In genomic region chr14:91126761-91127160, GRCh38 we compare ENCODE assay signal across 22 cellular contexts. TPM values are rescaled to one million over a fixed set of nuclear protein-coding genes. Genes with fewer than 3 reads are reported as not detected.
DNase-seq lines count a peak whose midpoint lies in the region; ATAC-seq and TF ChIP-seq lines count a peak whose summit lies in the region.
"Had no signal": no experiment of that assay in that cellular context is flagged by ENCODE, and none has a peak within 500 bp of the region (broad histone marks: within the 10 kb centered on the region; RNA-seq: fewer than 3 reads in every experiment).

No MANE protein-coding gene starts in this region.

- BruUV-seq in Caco-2 (replicated peaks; lab: Mats Ljungman, UMichigan) = no TSS peak

- H3K4me3 Mint-ChIP-seq in Caco-2 (ENCODE audit: unreplicated experiment) = no peak overlapping the region
- H3K4me3 Mint-ChIP-seq in naive thymus-derived CD8-positive, alpha-beta T cell = no peak overlapping the region
- H3K4me3 Mint-ChIP-seq: activated naive CD8-positive, alpha-beta T cell treated with anti-CD3 and anti-CD28 coated beads for 36 hours; CD4-positive, alpha-beta T cell; dendritic cell treated with granulocyte-macrophage colony-stimulating factor and Interleukin-4, amounts not matched to agents 40 ng/mL and 50 ng/mL, for 4 days; stimulated activated naive CD8-positive, alpha-beta T cell treated with anti-CD3 and anti-CD28 coated beads, Interleukin-15, Interleukin-2, amounts not matched to agents 100 ng/mL and 50 ng/mL, for 24 hours had no signal

- H3K9me3 ChIP-seq in Caco-2 (no peaks in the 10 kb centered on the region), right atrium auricular region (no peaks in the 10 kb centered on the region), skeletal muscle tissue (ENCODE audit: control insufficient read depth in 3 of 3, low read length in 3 of 3) (no peaks in the 10 kb centered on the region), Peyer's patch (no peaks in the 10 kb centered on the region)
- H3K9me3 ChIP-seq: HAP-1, left lung, vagina had no signal

- DNase-seq in Caco-2 = no peak
- DNase-seq in right atrium auricular region (ENCODE audit: low spot score) = no peak
- DNase-seq in Peyer's patch = no peak
- DNase-seq in omental fat pad (ENCODE audit: low spot score) = no peak
- no peak for DNase-seq in naive thymus-derived CD8-positive, alpha-beta T cell
- DNase-seq: activated naive CD8-positive, alpha-beta T cell treated with anti-CD3 and anti-CD28 coated beads for 36 hours; CD4-positive, alpha-beta T cell; glutamatergic neuron; NCI-H1694; NCI-H82; nucleus accumbens; stimulated activated CD4-positive, alpha-beta T cell treated with anti-CD3 and anti-CD28 coated beads, Interleukin-1b, Interleukin-23, amount 100 ng/mL, for 48 hours had no signal

- H3K9me3 Mint-ChIP-seq in Caco-2 (ENCODE audit: unreplicated experiment) = no peaks in the 10 kb centered on the region
- peaks cover 0 to 3% (median 0%) of the 10 kb centered on the region in 9 donors for H3K9me3 Mint-ChIP-seq in naive thymus-derived CD8-positive, alpha-beta T cell
- H3K9me3 Mint-ChIP-seq: CD4-positive, alpha-beta T cell; dendritic cell treated with granulocyte-macrophage colony-stimulating factor and Interleukin-4, amounts not matched to agents 40 ng/mL and 50 ng/mL, for 4 days; IgD-negative memory B cell; stimulated activated naive CD8-positive, alpha-beta T cell treated with anti-CD3 and anti-CD28 coated beads, Interleukin-15, Interleukin-2, amounts not matched to agents 100 ng/mL and 50 ng/mL, for 24 hours had no signal

- H3K36me3 Mint-ChIP-seq in Caco-2 (ENCODE audit: insufficient read depth, unreplicated experiment) = peaks cover 35% of the 10 kb centered on the region
- H3K36me3 Mint-ChIP-seq in naive thymus-derived CD8-positive, alpha-beta T cell = peaks cover 0 to 65% (median 33%) of the 10 kb centered on the region in 3 donors

- no peak for TF ChIP-seq POLR2A in Peyer's patch (IDR thresholded peaks at IDR 0.05)

- H3K27me3 ChIP-seq in Caco-2 (replicated peaks; ENCODE audit: control insufficient read depth, insufficient read depth, low read length) (no peaks in the 10 kb centered on the region), right atrium auricular region (no peaks in the 10 kb centered on the region), skeletal muscle tissue (ENCODE audit: control insufficient read depth in 3 of 3, insufficient read depth in 3 of 3, low read length in 3 of 3) (no peaks in the 10 kb centered on the region), Peyer's patch (no peaks in the 10 kb centered on the region)
- H3K27me3 ChIP-seq: left lung, vagina had no signal

- POLR2A ChIA-PET in Caco-2 (lab: Charles Lee) = no interaction called here
- POLR2A ChIA-PET in naive thymus-derived CD8-positive, alpha-beta T cell (lab: Charles Lee) = interaction anchor here (0.6 to 1.2 kb wide), 4 partner anchors 12 to 225 kb away, joined by 3 to 6 read pairs (median 3); partner anchors contain the start of gene RPS6KA5

- H3K4me1 ChIP-seq in Caco-2 (peaks cover 7% of the 10 kb centered on the region; the same call in 1 of the 2 replicates), right atrium auricular region (peaks cover 0 to 28% of the 10 kb centered on the region in 2 donors), skeletal muscle tissue (ENCODE audit: control insufficient read depth in 3 of 3, insufficient read depth in 3 of 3, low read length in 3 of 3) (peaks cover 30 to 47% (median 39%) of the 10 kb centered on the region in 3 donors), Peyer's patch (peaks cover 0 to 13% (median 0%) of the 10 kb centered on the region in 4 donors)
- H3K4me1 ChIP-seq: HAP-1 had no signal

- ATAC-seq in omental fat pad (ENCODE audit: low FRiP score) = no peak
- no peak for ATAC-seq in naive thymus-derived CD8-positive, alpha-beta T cell
- ATAC-seq in GM19023 (IDR thresholded peaks at IDR 0.05; ENCODE audit: unreplicated experiment) = no peak

- no peaks in the 10 kb centered on the region for H3K4me1 Mint-ChIP-seq in Caco-2 (ENCODE audit: low read depth, unreplicated experiment)
- H3K4me1 Mint-ChIP-seq in naive thymus-derived CD8-positive, alpha-beta T cell = peaks cover 8 to 42% (median 27%) of the 10 kb centered on the region in 4 donors

- H3K27me3 Mint-ChIP-seq in Caco-2 (ENCODE audit: insufficient read depth, unreplicated experiment) = no peaks in the 10 kb centered on the region
- H3K27me3 Mint-ChIP-seq in naive thymus-derived CD8-positive, alpha-beta T cell = no peaks in the 10 kb centered on the region
- H3K27me3 Mint-ChIP-seq: activated naive CD8-positive, alpha-beta T cell treated with anti-CD3 and anti-CD28 coated beads for 36 hours; CD4-positive, alpha-beta T cell; dendritic cell treated with granulocyte-macrophage colony-stimulating factor and Interleukin-4, amounts not matched to agents 40 ng/mL and 50 ng/mL, for 4 days; IgD-negative memory B cell; stimulated activated naive CD8-positive, alpha-beta T cell treated with anti-CD3 and anti-CD28 coated beads, Interleukin-15, Interleukin-2, amounts not matched to agents 100 ng/mL and 50 ng/mL, for 24 hours had no signal

- no peak overlapping the region for H3K9ac ChIP-seq in skeletal muscle tissue (ENCODE audit: low read depth in 1 of 3, low read length in 3 of 3)

- CTCF ChIA-PET in Caco-2 (lab: Charles Lee) = no interaction called here

- H3K4me3 ChIP-seq in Caco-2 (ENCODE audit: low read depth, low read length) (no peak overlapping the region), right atrium auricular region (no peak overlapping the region), skeletal muscle tissue (ENCODE audit: low read length in 3 of 3) (no peak overlapping the region), Peyer's patch (no peak overlapping the region)
- H3K4me3 ChIP-seq: HAP-1, left lung, PC-9, vagina had no signal

- H3K36me3 ChIP-seq in Caco-2 (ENCODE audit: control insufficient read depth, insufficient read depth, low read length) = peaks cover 7% of the 10 kb centered on the region
- peaks cover 19% of the 10 kb centered on the region for H3K36me3 ChIP-seq in right atrium auricular region
- H3K36me3 ChIP-seq in skeletal muscle tissue (ENCODE audit: control insufficient read depth in 3 of 3, insufficient read depth in 3 of 3, low read length in 3 of 3) = peaks cover 3 to 11% (median 7%) of the 10 kb centered on the region in 3 donors
- H3K36me3 ChIP-seq in Peyer's patch = peaks cover 0 to 28% (median 0%) of the 10 kb centered on the region in 3 donors

- H3K27ac ChIP-seq in cingulate gyrus (ENCODE audit: low read depth, low read length) (peak overlapping the region; percentile 79), right atrium auricular region (peak overlapping the region; percentile 69 to 83), skeletal muscle tissue (ENCODE audit: low read depth, low read length) (peak overlapping the region; percentile 52), Peyer's patch (peak overlapping the region in 2 of 4 donors; percentile 59 to 82)
- H3K27ac ChIP-seq: vagina had no signal

- intact Hi-C loops in Caco-2 (cut with micrococcal nuclease; ENCODE audit: unreplicated experiment) = no loop called here

- peak overlapping the region; percentile 39 for H3K27ac Mint-ChIP-seq in Caco-2 (ENCODE audit: unreplicated experiment)
- peak overlapping the region in 2 of 10 donors; percentile 14 to 70 for H3K27ac Mint-ChIP-seq in naive thymus-derived CD8-positive, alpha-beta T cell
- H3K27ac Mint-ChIP-seq: activated naive CD8-positive, alpha-beta T cell treated with anti-CD3 and anti-CD28 coated beads for 36 hours; CD4-positive, alpha-beta T cell; dendritic cell treated with granulocyte-macrophage colony-stimulating factor and Interleukin-4, amounts not matched to agents 40 ng/mL and 50 ng/mL, for 4 days; stimulated activated naive CD8-positive, alpha-beta T cell treated with anti-CD3 and anti-CD28 coated beads, Interleukin-15, Interleukin-2, amounts not matched to agents 100 ng/mL and 50 ng/mL, for 24 hours had no signal

- TF ChIP-seq CTCF in Caco-2 (IDR thresholded peaks at IDR 0.05; ENCODE audit: insufficient read depth in 1 of 2, low read depth in 1 of 2, low read length in 1 of 2, severe bottlenecking in 1 of 2, unreplicated experiment in 1 of 2) (no peak), right atrium auricular region (IDR thresholded peaks at IDR 0.05) (no peak), Peyer's patch (IDR thresholded peaks at IDR 0.05) (no peak), omental fat pad (IDR thresholded peaks at IDR 0.05) (no peak)

RNA-seq across cellular contexts. Expression of gene DGLUCY, which starts 12.9 kb away (rescaled TPM):
- total RNA-seq in Caco-2 (2022) (47.8 and 54.8 TPM in 2 replicates), right atrium auricular region (100 to 1,000 TPM in 1 of 2 donors, 10 to 100 TPM in 1; 81.8 to 136 TPM), skeletal muscle tissue (49.6 TPM), Peyer's patch (100 to 1,000 TPM in 2 of 4 donors, 10 to 100 TPM in 2; 47.1 to 145 (median 102) TPM), omental fat pad (10 to 100 TPM; 27.5 to 93.2 (median 39.3) TPM)
- total RNA-seq in naive thymus-derived CD8-positive, alpha-beta T cell = 10 to 100 TPM; 83.5 to 83.9 TPM
- polyA plus RNA-seq in naive thymus-derived CD8-positive, alpha-beta T cell = 10 to 100 TPM; 24.9 to 38.5 (median 28.5) TPM
